Comparison of ENCODE assay signal across 1 cellular context in the genomic region with DNA sequence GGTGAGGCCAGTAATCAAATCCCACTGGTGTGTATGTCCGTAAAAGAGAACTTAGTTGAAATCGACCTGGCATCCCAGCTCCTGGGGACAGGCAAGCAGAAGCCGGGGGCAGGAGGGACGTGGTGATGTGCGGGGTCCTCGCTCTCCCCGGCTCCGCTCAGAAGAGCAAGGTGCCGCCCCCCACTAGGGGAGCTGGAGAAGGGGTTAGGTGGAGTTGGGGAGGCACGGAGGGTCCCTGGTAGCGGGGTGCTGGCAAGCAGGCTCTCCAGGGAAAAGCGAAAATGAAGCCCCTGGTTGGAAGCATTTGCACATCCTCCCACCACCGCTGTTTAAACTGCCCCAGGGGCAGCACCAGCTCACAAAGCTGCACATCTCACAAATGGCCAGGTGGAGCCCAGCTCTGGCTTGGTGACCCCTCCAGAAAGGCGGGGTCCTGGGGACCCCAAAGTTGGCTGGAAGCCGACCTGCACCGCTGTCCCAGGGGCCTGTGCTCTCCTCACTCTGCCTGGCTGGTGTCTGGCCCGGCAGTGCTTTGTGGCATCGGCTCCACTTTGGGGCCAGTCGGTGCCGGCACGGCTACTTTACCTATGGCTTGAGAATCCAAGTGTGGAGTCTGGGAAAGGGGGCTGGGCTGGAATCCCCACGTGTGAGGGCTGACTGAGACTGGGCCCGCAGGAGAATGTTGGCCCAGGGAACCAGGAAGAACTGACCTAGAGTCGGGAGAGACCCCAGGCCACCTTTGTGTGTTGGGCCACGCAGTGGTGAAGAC.
TF ChIP-seq lines count a peak whose summit lies in the region.

No MANE protein-coding gene starts in this region.

TF ChIP-seq in H1, 55 proteins besides CTCF, POLR2A, EP300 and RAD21 (continued from another document):
- TF ChIP-seq, protein P1, sequence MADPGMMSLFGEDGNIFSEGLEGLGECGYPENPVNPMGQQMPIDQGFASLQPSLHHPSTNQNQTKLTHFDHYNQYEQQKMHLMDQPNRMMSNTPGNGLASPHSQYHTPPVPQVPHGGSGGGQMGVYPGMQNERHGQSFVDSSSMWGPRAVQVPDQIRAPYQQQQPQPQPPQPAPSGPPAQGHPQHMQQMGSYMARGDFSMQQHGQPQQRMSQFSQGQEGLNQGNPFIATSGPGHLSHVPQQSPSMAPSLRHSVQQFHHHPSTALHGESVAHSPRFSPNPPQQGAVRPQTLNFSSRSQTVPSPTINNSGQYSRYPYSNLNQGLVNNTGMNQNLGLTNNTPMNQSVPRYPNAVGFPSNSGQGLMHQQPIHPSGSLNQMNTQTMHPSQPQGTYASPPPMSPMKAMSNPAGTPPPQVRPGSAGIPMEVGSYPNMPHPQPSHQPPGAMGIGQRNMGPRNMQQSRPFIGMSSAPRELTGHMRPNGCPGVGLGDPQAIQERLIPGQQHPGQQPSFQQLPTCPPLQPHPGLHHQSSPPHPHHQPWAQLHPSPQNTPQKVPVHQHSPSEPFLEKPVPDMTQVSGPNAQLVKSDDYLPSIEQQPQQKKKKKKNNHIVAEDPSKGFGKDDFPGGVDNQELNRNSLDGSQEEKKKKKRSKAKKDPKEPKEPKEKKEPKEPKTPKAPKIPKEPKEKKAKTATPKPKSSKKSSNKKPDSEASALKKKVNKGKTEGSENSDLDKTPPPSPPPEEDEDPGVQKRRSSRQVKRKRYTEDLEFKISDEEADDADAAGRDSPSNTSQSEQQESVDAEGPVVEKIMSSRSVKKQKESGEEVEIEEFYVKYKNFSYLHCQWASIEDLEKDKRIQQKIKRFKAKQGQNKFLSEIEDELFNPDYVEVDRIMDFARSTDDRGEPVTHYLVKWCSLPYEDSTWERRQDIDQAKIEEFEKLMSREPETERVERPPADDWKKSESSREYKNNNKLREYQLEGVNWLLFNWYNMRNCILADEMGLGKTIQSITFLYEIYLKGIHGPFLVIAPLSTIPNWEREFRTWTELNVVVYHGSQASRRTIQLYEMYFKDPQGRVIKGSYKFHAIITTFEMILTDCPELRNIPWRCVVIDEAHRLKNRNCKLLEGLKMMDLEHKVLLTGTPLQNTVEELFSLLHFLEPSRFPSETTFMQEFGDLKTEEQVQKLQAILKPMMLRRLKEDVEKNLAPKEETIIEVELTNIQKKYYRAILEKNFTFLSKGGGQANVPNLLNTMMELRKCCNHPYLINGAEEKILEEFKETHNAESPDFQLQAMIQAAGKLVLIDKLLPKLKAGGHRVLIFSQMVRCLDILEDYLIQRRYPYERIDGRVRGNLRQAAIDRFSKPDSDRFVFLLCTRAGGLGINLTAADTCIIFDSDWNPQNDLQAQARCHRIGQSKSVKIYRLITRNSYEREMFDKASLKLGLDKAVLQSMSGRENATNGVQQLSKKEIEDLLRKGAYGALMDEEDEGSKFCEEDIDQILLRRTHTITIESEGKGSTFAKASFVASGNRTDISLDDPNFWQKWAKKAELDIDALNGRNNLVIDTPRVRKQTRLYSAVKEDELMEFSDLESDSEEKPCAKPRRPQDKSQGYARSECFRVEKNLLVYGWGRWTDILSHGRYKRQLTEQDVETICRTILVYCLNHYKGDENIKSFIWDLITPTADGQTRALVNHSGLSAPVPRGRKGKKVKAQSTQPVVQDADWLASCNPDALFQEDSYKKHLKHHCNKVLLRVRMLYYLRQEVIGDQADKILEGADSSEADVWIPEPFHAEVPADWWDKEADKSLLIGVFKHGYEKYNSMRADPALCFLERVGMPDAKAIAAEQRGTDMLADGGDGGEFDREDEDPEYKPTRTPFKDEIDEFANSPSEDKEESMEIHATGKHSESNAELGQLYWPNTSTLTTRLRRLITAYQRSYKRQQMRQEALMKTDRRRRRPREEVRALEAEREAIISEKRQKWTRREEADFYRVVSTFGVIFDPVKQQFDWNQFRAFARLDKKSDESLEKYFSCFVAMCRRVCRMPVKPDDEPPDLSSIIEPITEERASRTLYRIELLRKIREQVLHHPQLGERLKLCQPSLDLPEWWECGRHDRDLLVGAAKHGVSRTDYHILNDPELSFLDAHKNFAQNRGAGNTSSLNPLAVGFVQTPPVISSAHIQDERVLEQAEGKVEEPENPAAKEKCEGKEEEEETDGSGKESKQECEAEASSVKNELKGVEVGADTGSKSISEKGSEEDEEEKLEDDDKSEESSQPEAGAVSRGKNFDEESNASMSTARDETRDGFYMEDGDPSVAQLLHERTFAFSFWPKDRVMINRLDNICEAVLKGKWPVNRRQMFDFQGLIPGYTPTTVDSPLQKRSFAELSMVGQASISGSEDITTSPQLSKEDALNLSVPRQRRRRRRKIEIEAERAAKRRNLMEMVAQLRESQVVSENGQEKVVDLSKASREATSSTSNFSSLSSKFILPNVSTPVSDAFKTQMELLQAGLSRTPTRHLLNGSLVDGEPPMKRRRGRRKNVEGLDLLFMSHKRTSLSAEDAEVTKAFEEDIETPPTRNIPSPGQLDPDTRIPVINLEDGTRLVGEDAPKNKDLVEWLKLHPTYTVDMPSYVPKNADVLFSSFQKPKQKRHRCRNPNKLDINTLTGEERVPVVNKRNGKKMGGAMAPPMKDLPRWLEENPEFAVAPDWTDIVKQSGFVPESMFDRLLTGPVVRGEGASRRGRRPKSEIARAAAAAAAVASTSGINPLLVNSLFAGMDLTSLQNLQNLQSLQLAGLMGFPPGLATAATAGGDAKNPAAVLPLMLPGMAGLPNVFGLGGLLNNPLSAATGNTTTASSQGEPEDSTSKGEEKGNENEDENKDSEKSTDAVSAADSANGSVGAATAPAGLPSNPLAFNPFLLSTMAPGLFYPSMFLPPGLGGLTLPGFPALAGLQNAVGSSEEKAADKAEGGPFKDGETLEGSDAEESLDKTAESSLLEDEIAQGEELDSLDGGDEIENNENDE (IDR thresholded peaks at IDR 0.05; ENCODE audit: insufficient replicate concordance, low read length): no peak
